In the genomic region with DNA sequence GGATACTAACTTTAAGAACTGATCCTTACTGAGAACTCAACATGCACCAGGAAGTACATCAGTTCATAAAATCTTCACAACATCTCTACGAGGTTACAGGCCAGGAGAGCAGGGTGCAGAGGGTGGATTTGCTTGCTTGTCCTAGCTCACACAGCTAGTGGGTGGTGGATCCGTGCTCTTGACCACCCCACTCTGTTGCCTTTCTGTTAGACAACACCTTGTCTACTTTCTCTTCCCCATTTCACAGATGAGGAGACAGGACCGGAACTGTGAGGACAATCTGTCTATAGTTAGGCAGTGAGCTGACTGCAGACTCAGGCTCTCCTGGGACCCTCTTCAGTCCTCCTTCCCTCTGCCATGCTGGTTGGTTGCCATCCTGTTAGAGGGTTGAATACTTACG, we compare ENCODE assay signal across 8 cellular contexts.
A peak's percentile ranks its signal among the peaks of the same experiment; 100 is the strongest.
DNase-seq lines count a peak whose midpoint lies in the region; ATAC-seq and TF ChIP-seq lines count a peak whose summit lies in the region.

No MANE protein-coding gene starts in this region.

- no TSS peak for BruUV-seq in MCF 10A (replicated peaks; lab: Mats Ljungman, UMichigan)

- no peak overlapping the region for H3K4me3 Mint-ChIP-seq in MCF 10A (ENCODE audit: unreplicated experiment)

- H3K27me3 ChIP-seq in OCI-LY1 (ENCODE audit: insufficient read depth, low read length) (no peaks in the 10 kb centered on the region), skeletal muscle tissue (ENCODE audit: control insufficient read depth in 3 of 3, insufficient read depth in 3 of 3, low read length in 3 of 3) (peaks cover 0 to 2% (median 0%) of the 10 kb centered on the region in 3 donors), tibial nerve (no peaks in the 10 kb centered on the region)

- H3K27ac ChIP-seq in OCI-LY1 (ENCODE audit: low read depth, low read length, poor library complexity, severe bottlenecking) (peak overlapping the region; percentile 90), skeletal muscle tissue (ENCODE audit: low read depth, low read length) (peak overlapping the region; percentile 10), tibial nerve (peak overlapping the region in 1 of 4 donors; percentile 45)

- H3K9me3 ChIP-seq in OCI-LY1 (ENCODE audit: low read length) (no peaks in the 10 kb centered on the region), skeletal muscle tissue (ENCODE audit: control insufficient read depth in 3 of 3, low read length in 3 of 3) (no peaks in the 10 kb centered on the region), tibial nerve (no peaks in the 10 kb centered on the region)

- no peak for DNase-seq in tibial nerve (ENCODE audit: low spot score in 2 of 2)
- DNase-seq in omental fat pad (ENCODE audit: low spot score) = no peak
- DNase-seq in MCF 10A (ENCODE audit: unreplicated experiment) = no peak
- no peak for DNase-seq in NCI-H1436 treated with DMSO at 0.1 percent for 48 hours (lab: John Stamatoyannopoulos, UW)

- WGBS in tibial nerve, 2 donors = 76 to 80% methylated on average over 4 of the region's 4 CpGs

- H3K27me3 Mint-ChIP-seq in MCF 10A (ENCODE audit: insufficient read depth, unreplicated experiment) = no peaks in the 10 kb centered on the region

- peak overlapping the region; percentile 52 for H3K4me2 ChIP-seq in OCI-LY1 (ENCODE audit: low read length)

- peaks cover 26% of the 10 kb centered on the region for H3K4me1 Mint-ChIP-seq in MCF 10A (ENCODE audit: insufficient read depth, unreplicated experiment)

- ATAC-seq in GM19043 (IDR thresholded peaks at IDR 0.05; ENCODE audit: low read depth, unreplicated experiment) = peak; percentile 87
- peak; percentile 78 for ATAC-seq in HG02840 (IDR thresholded peaks at IDR 0.05; ENCODE audit: low FRiP score, unreplicated experiment)
- no peak for ATAC-seq in omental fat pad (ENCODE audit: low FRiP score)

- H3K9ac ChIP-seq in OCI-LY1 (ENCODE audit: low read length) = peak overlapping the region; percentile 38; the same call in 1 of the 2 replicates
- no peak overlapping the region for H3K9ac ChIP-seq in skeletal muscle tissue (ENCODE audit: low read depth in 1 of 3, low read length in 3 of 3)

- POLR2A ChIA-PET in MCF 10A (lab: Yijun Ruan, JAX) = no interaction called here

- TF ChIP-seq EP300 in tibial nerve (IDR thresholded peaks at IDR 0.05) = no peak

- no peaks in the 10 kb centered on the region for H3K9me2 ChIP-seq in OCI-LY1 (ENCODE audit: low read depth, low read length)

- H3K4me1 ChIP-seq in OCI-LY1 (ENCODE audit: insufficient read depth, low read length, severe bottlenecking) (peaks cover 62% of the 10 kb centered on the region), skeletal muscle tissue (ENCODE audit: control insufficient read depth in 3 of 3, insufficient read depth in 3 of 3, low read length in 3 of 3) (peaks cover 12 to 35% (median 25%) of the 10 kb centered on the region in 3 donors), tibial nerve (peaks cover 0 to 55% (median 29%) of the 10 kb centered on the region in 4 donors)

- TF ChIP-seq CTCF in OCI-LY1 (IDR thresholded peaks at IDR 0.05; ENCODE audit: low read length) (no peak), tibial nerve (IDR thresholded peaks at IDR 0.05) (no peak), omental fat pad (IDR thresholded peaks at IDR 0.05) (no peak), MCF 10A (IDR thresholded peaks at IDR 0.05; ENCODE audit: unreplicated experiment) (no peak)

- no peaks in the 10 kb centered on the region for H3K9me3 Mint-ChIP-seq in MCF 10A (ENCODE audit: unreplicated experiment)

- H3K36me3 Mint-ChIP-seq in MCF 10A (ENCODE audit: insufficient read depth, unreplicated experiment) = no peaks in the 10 kb centered on the region

- H4K20me1 ChIP-seq in OCI-LY1 (ENCODE audit: insufficient read depth, low read length) = no peaks in the 10 kb centered on the region

- H3K79me2 ChIP-seq in OCI-LY1 (ENCODE audit: insufficient read depth, low read length) = no peaks in the 10 kb centered on the region

- no peak for TF ChIP-seq POLR2A in tibial nerve (IDR thresholded peaks at IDR 0.05)

- no peak overlapping the region for H2AFZ ChIP-seq in OCI-LY1 (ENCODE audit: low read length)

- H3K27ac Mint-ChIP-seq in MCF 10A (ENCODE audit: low read depth, unreplicated experiment) = no peak overlapping the region

- H3K36me3 ChIP-seq in OCI-LY1 (ENCODE audit: insufficient read depth, low read length) = no peaks in the 10 kb centered on the region
- H3K36me3 ChIP-seq in skeletal muscle tissue (ENCODE audit: control insufficient read depth in 3 of 3, insufficient read depth in 3 of 3, low read length in 3 of 3) = no peaks in the 10 kb centered on the region
- no peaks in the 10 kb centered on the region for H3K36me3 ChIP-seq in tibial nerve

- CTCF ChIA-PET in MCF 10A (lab: Yijun Ruan, JAX) = no interaction called here

- intact Hi-C loops in MCF 10A (cut with micrococcal nuclease) = no loop called here

- H3F3A ChIP-seq in OCI-LY1 (ENCODE audit: insufficient read depth, low read length) = no peaks in the 10 kb centered on the region

- peak overlapping the region; percentile 15 for H3K4me3 ChIP-seq in OCI-LY1 (ENCODE audit: low read depth, low read length, poor library complexity, severe bottlenecking)
- H3K4me3 ChIP-seq in skeletal muscle tissue (ENCODE audit: low read length in 3 of 3) = no peak overlapping the region
- no peak overlapping the region for H3K4me3 ChIP-seq in tibial nerve
